In genomic region chr1:210597555-210598134, GRCh38 we compare ENCODE assay signal across 1 cellular context.
TF ChIP-seq lines count a peak whose summit lies in the region.

No MANE protein-coding gene starts in this region.

TF ChIP-seq in K562, 482 proteins besides CTCF, POLR2A, EP300 and RAD21 (continued from another document and continues in another):
- TF ChIP-seq MYNN (IDR thresholded peaks at IDR 0.05), result peak; percentile 28; the same call in 1 of the 2 replicates
- no peak for TF ChIP-seq MYNN (CRISPR knock-in tag; IDR thresholded peaks at IDR 0.05)
- TF ChIP-seq TBP (optimal IDR thresholded peaks at IDR 0.05; ENCODE audit: low read depth, low read length), result no peak
- peak; percentile 75 for TF ChIP-seq MEIS2 (IDR thresholded peaks at IDR 0.05; ENCODE audit: partially characterized antibody)
- no peak for TF ChIP-seq PHF20 (IDR thresholded peaks at IDR 0.05; ENCODE audit: partially characterized antibody)
- TF ChIP-seq FOXJ2 (tag; IDR thresholded peaks at IDR 0.05), result 0 out of 2 replicates have a peak, but pooled peaks have one; percentile 34
- peak; percentile 87 for TF ChIP-seq C11orf30 (IDR thresholded peaks at IDR 0.05; ENCODE audit: low read depth)
- no peak for TF ChIP-seq BCOR (IDR thresholded peaks at IDR 0.05)
- no peak for TF ChIP-seq ZBTB7A (IDR thresholded peaks at IDR 0.05; ENCODE audit: borderline replicate concordance, control insufficient read depth, low read depth, low read length)
- TF ChIP-seq FOXA3 (CRISPR knock-in tag; conservative IDR thresholded peaks at IDR 0.05 in 1 of 2, IDR thresholded peaks at IDR 0.05 in 1 of 2), result peak in 1 of 2 experiments; percentile 65; a peak in 2 of 4 replicates
- TF ChIP-seq ZBTB26 (CRISPR knock-in tag; IDR thresholded peaks at IDR 0.05), result no peak
- no peak for TF ChIP-seq STAG1 (CRISPR knock-in tag; IDR thresholded peaks at IDR 0.05; ENCODE audit: borderline replicate concordance)
- TF ChIP-seq TFAM (CRISPR knock-in tag; conservative IDR thresholded peaks at IDR 0.05), result no peak
- peak; percentile 57 for TF ChIP-seq CTBP1 (IDR thresholded peaks at IDR 0.05; ENCODE audit: borderline replicate concordance)
- TF ChIP-seq USF2 (CRISPR knock-in tag; IDR thresholded peaks at IDR 0.05), result no peak
- TF ChIP-seq CCAR2 (IDR thresholded peaks at IDR 0.05; ENCODE audit: low read depth, low read length), result no peak
- no peak for TF ChIP-seq MITF (IDR thresholded peaks at IDR 0.05)
- no peak for TF ChIP-seq MCM2 (IDR thresholded peaks at IDR 0.05; ENCODE audit: low read depth)
- TF ChIP-seq ZNF347 (CRISPR knock-in tag; IDR thresholded peaks at IDR 0.05; ENCODE audit: low read depth), result no peak
- no peak for TF ChIP-seq CEBPB (tag; IDR thresholded peaks at IDR 0.05)
- no peak for TF ChIP-seq CEBPZ (IDR thresholded peaks at IDR 0.05; ENCODE audit: borderline replicate concordance, low read depth, low read length)
- peak; percentile 81 for TF ChIP-seq MAFK (IDR thresholded peaks at IDR 0.05; ENCODE audit: low read length)
- peak; percentile 88; the same call in 1 of the 2 replicates for TF ChIP-seq BACH1 (tag; IDR thresholded peaks at IDR 0.05)
- no peak for TF ChIP-seq ELF1 (tag; IDR thresholded peaks at IDR 0.05)
- no peak for TF ChIP-seq SP2 (IDR thresholded peaks at IDR 0.05; ENCODE audit: extremely low read depth, low read depth, low read length, poor library complexity, severe bottlenecking)
- peak; percentile 54 for TF ChIP-seq JUN (IDR thresholded peaks at IDR 0.05; ENCODE audit: borderline replicate concordance, low read depth, low read length)
- no peak for TF ChIP-seq JUN (CRISPR knock-in tag; IDR thresholded peaks at IDR 0.05; ENCODE audit: borderline replicate concordance)
- TF ChIP-seq ZNF583 (CRISPR knock-in tag; IDR thresholded peaks at IDR 0.05), result no peak
- no peak for TF ChIP-seq E2F1 (CRISPR knock-in tag; IDR thresholded peaks at IDR 0.05)
- TF ChIP-seq ZNF77 (CRISPR knock-in tag; IDR thresholded peaks at IDR 0.05), result no peak
- peak in 1 of 2 experiments; percentile 80; a peak in 1 of 4 replicates for TF ChIP-seq FOXK2 (conservative IDR thresholded peaks at IDR 0.05 in 1 of 2, IDR thresholded peaks at IDR 0.05 in 1 of 2; ENCODE audit: low read depth in 2 of 2)
- TF ChIP-seq ZNF316 (IDR thresholded peaks at IDR 0.05), result peak; percentile 85
- TF ChIP-seq ZNF253 (CRISPR knock-in tag; conservative IDR thresholded peaks at IDR 0.05), result no peak
- no peak for TF ChIP-seq THRB (CRISPR knock-in tag; conservative IDR thresholded peaks at IDR 0.05)
- TF ChIP-seq ZNF695 (CRISPR knock-in tag; IDR thresholded peaks at IDR 0.05), result no peak
- peak; percentile 80 for TF ChIP-seq MAFF (IDR thresholded peaks at IDR 0.05; ENCODE audit: low read length)
- no peak for TF ChIP-seq PBX2 (CRISPR knock-in tag; IDR thresholded peaks at IDR 0.05; ENCODE audit: low read depth)
- peak; percentile 54; the same call in 1 of the 2 replicates for TF ChIP-seq PBX2 (tag; conservative IDR thresholded peaks at IDR 0.05; ENCODE audit: low read depth)
- no peak for TF ChIP-seq RERE (CRISPR knock-in tag; IDR thresholded peaks at IDR 0.05; ENCODE audit: borderline replicate concordance)
- peak; percentile 34; the same call in 1 of the 2 replicates for TF ChIP-seq TRIM28 (IDR thresholded peaks at IDR 0.05)
- TF ChIP-seq TSC22D4 (tag; IDR thresholded peaks at IDR 0.05), result no peak
- TF ChIP-seq STAT5B (CRISPR knock-in tag; IDR thresholded peaks at IDR 0.05), result no peak
- TF ChIP-seq DACH1 (IDR thresholded peaks at IDR 0.05; ENCODE audit: partially characterized antibody), result no peak
- TF ChIP-seq SMARCA5 (IDR thresholded peaks at IDR 0.05), result no peak; the same call in 1 of the 2 replicates
- TF ChIP-seq NFE2L1 (tag; IDR thresholded peaks at IDR 0.05; ENCODE audit: borderline replicate concordance, low read depth), result peak; percentile 59; the same call in 1 of the 2 replicates
- TF ChIP-seq ELK1 (CRISPR knock-in tag; IDR thresholded peaks at IDR 0.05), result no peak
- TF ChIP-seq CEBPG (CRISPR knock-in tag; IDR thresholded peaks at IDR 0.05), result no peak
- no peak for TF ChIP-seq CEBPG (tag; conservative IDR thresholded peaks at IDR 0.05 in 1 of 2, IDR thresholded peaks at IDR 0.05 in 1 of 2)
- no peak for TF ChIP-seq ZNF699 (CRISPR knock-in tag; IDR thresholded peaks at IDR 0.05; ENCODE audit: insufficient replicate concordance)
- no peak for TF ChIP-seq L3MBTL2 (IDR thresholded peaks at IDR 0.05)
